18 cellular contexts compared by ENCODE assay signal in the genomic region with DNA sequence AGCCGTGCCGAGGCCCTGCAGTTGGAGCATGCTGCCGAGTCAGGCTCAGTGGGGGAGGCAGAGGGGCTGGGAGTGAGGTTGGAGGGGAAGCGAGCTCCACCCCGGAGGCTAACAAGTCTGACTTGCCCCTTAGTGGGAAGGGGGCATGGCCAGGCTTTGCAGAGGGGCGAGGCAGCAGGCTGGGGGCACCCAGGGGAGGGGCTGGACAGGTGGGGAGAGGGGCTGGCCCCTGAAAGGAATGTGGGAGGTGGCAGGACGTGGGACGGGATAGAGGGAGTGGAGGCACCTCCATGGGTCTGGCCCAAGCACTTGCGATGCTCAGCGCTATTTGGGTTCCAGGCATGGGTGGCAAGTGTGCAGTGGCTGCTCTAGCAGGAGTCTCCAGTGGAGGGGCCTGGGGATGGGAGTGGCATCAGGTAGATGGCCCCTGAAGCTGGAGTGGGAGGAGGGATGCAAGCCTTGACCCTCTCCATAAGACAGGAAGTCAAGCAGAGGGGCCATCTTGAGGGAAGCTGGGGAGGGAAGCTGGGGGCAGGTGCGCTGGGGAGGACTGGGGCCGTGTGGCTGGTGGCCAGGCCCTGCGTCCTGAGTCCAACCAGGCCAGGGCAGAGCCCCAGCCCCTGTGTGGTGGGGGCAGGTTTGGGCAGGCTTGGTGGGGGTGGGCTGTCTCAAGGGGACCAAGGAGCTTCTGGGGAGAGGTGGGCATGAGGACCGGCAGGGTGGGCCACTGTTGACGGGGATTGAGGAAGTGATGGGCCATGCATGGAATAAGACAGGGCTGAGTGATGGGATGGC. TPM values are rescaled to one million over a fixed set of nuclear protein-coding genes. Genes with fewer than 3 reads are reported as not detected.
DNase-seq lines count a peak whose midpoint lies in the region; ATAC-seq and TF ChIP-seq lines count a peak whose summit lies in the region.
"Had no signal": no experiment of that assay in that cellular context is flagged by ENCODE, and none has a peak within 500 bp of the region (broad histone marks: within the 10 kb centered on the region; RNA-seq: fewer than 3 reads in every experiment).

No MANE protein-coding gene starts in this region.

- peaks cover 50% of the 10 kb centered on the region for H3K36me3 Mint-ChIP-seq in activated T-cell treated with anti-CD3 and anti-CD28 coated beads, Interleukin-2, amount 50 U/mL, for 24 hours (ENCODE audit: low read depth)
- peaks cover 0 to 3% of the 10 kb centered on the region in 2 donors for H3K36me3 Mint-ChIP-seq in activated T-cell treated with anti-CD3 and anti-CD28 coated beads, Interleukin-2, amount 50 U/mL, for 72 hours (ENCODE audit: insufficient read depth in 2 of 2)
- H3K36me3 Mint-ChIP-seq in dendritic cell treated with granulocyte-macrophage colony-stimulating factor and Interleukin-4, amounts not matched to agents 40 ng/mL and 50 ng/mL, for 4 days (ENCODE audit: low read depth) = peaks cover 70% of the 10 kb centered on the region
- H3K36me3 Mint-ChIP-seq in glutamatergic neuron (ENCODE audit: unreplicated experiment) = no peaks in the 10 kb centered on the region

- H3K36me3 ChIP-seq in DOHH2 (ENCODE audit: control insufficient read depth, low read length) (peaks cover 30% of the 10 kb centered on the region), sigmoid colon (peaks cover 0 to 15% (median 3%) of the 10 kb centered on the region in 4 donors), tibial nerve (peaks cover 0 to 64% (median 0%) of the 10 kb centered on the region in 3 donors)

- no peaks in the 10 kb centered on the region for H3K27me3 Mint-ChIP-seq in activated T-cell treated with anti-CD3 and anti-CD28 coated beads, Interleukin-2, amount 50 U/mL, for 24 hours
- no peaks in the 10 kb centered on the region for H3K27me3 Mint-ChIP-seq in activated T-cell treated with anti-CD3 and anti-CD28 coated beads, Interleukin-2, amount 50 U/mL, for 72 hours (ENCODE audit: low read depth)
- no peaks in the 10 kb centered on the region for H3K27me3 Mint-ChIP-seq in dendritic cell treated with granulocyte-macrophage colony-stimulating factor and Interleukin-4, amounts not matched to agents 40 ng/mL and 50 ng/mL, for 4 days
- peaks cover 13% of the 10 kb centered on the region for H3K27me3 Mint-ChIP-seq in glutamatergic neuron (ENCODE audit: unreplicated experiment)

- TF ChIP-seq CTCF in DOHH2 (IDR thresholded peaks at IDR 0.05; ENCODE audit: low read depth, low read length, poor library complexity, severe bottlenecking) (no peak), sigmoid colon (IDR thresholded peaks at IDR 0.05) (no peak), tibial nerve (IDR thresholded peaks at IDR 0.05) (no peak), glutamatergic neuron (IDR thresholded peaks at IDR 0.05; ENCODE audit: partially characterized antibody, unreplicated experiment) (no peak)

- H3K4me2 ChIP-seq in DOHH2 (ENCODE audit: low read length) = peak overlapping the region; percentile 92; the same call in 1 of the 2 replicates

- H3K9me3 Mint-ChIP-seq in activated T-cell treated with anti-CD3 and anti-CD28 coated beads, Interleukin-2, amount 50 U/mL, for 24 hours = no peaks in the 10 kb centered on the region
- no peaks in the 10 kb centered on the region for H3K9me3 Mint-ChIP-seq in activated T-cell treated with anti-CD3 and anti-CD28 coated beads, Interleukin-2, amount 50 U/mL, for 72 hours
- H3K9me3 Mint-ChIP-seq in dendritic cell treated with granulocyte-macrophage colony-stimulating factor and Interleukin-4, amounts not matched to agents 40 ng/mL and 50 ng/mL, for 4 days = no peaks in the 10 kb centered on the region
- H3K9me3 Mint-ChIP-seq in glutamatergic neuron (ENCODE audit: unreplicated experiment) = peaks cover 4% of the 10 kb centered on the region
- H3K9me3 Mint-ChIP-seq: CD8-positive, alpha-beta T cell had no signal

- no peaks in the 10 kb centered on the region for H4K20me1 ChIP-seq in DOHH2 (ENCODE audit: control insufficient read depth, insufficient read depth, low read depth, low read length)

- H3K4me3 Mint-ChIP-seq in activated T-cell treated with anti-CD3 and anti-CD28 coated beads, Interleukin-2, amount 50 U/mL, for 24 hours = peak overlapping the region; percentile 39
- H3K4me3 Mint-ChIP-seq in activated T-cell treated with anti-CD3 and anti-CD28 coated beads, Interleukin-2, amount 50 U/mL, for 72 hours = peak overlapping the region in 1 of 2 donors; percentile 20
- H3K4me3 Mint-ChIP-seq in dendritic cell treated with granulocyte-macrophage colony-stimulating factor and Interleukin-4, amounts not matched to agents 40 ng/mL and 50 ng/mL, for 4 days = no peak overlapping the region
- no peak overlapping the region for H3K4me3 Mint-ChIP-seq in glutamatergic neuron (ENCODE audit: unreplicated experiment)

- H3K4me1 ChIP-seq in DOHH2 (ENCODE audit: control insufficient read depth, low read length) (peaks cover 32% of the 10 kb centered on the region), sigmoid colon (peaks cover 0 to 90% (median 87%) of the 10 kb centered on the region in 4 donors), tibial nerve (peaks cover 0 to 76% (median 32%) of the 10 kb centered on the region in 4 donors)

- H3K27ac Mint-ChIP-seq in activated T-cell treated with anti-CD3 and anti-CD28 coated beads, Interleukin-2, amount 50 U/mL, for 24 hours = peak overlapping the region; percentile 76
- no peak overlapping the region for H3K27ac Mint-ChIP-seq in activated T-cell treated with anti-CD3 and anti-CD28 coated beads, Interleukin-2, amount 50 U/mL, for 72 hours
- peak overlapping the region; percentile 53 for H3K27ac Mint-ChIP-seq in dendritic cell treated with granulocyte-macrophage colony-stimulating factor and Interleukin-4, amounts not matched to agents 40 ng/mL and 50 ng/mL, for 4 days
- H3K27ac Mint-ChIP-seq in glutamatergic neuron (ENCODE audit: unreplicated experiment) = no peak overlapping the region

- DNase-seq in activated T-cell treated with anti-CD3 and anti-CD28 coated beads, Interleukin-2, amount 50 U/mL, for 24 hours = no peak
- DNase-seq in activated T-cell treated with anti-CD3 and anti-CD28 coated beads, Interleukin-2, amount 50 U/mL, for 72 hours = no peak
- no peak for DNase-seq in sigmoid colon
- no peak for DNase-seq in tibial nerve (ENCODE audit: low spot score in 2 of 2)
- DNase-seq in glutamatergic neuron = no peak
- DNase-seq: ACHN; activated CD4-positive, alpha-beta T cell treated with anti-CD3 and anti-CD28 coated beads for 48 hours; anterior cingulate cortex; CD8-positive, alpha-beta T cell; effector CD8-positive, alpha-beta T cell; lower lobe of right lung; NCI-H2107; NCI-H524 treated with DMSO at 0.1 percent for 48 hours; OCI-M1 had no signal

- no peaks in the 10 kb centered on the region for H3K27me3 ChIP-seq in DOHH2 (ENCODE audit: control insufficient read depth, low read length)
- no peaks in the 10 kb centered on the region for H3K27me3 ChIP-seq in sigmoid colon
- no peaks in the 10 kb centered on the region for H3K27me3 ChIP-seq in tibial nerve
- H3K27me3 ChIP-seq: SJSA1 had no signal

- intact Hi-C loops in dendritic cell treated with granulocyte-macrophage colony-stimulating factor and Interleukin-4, amounts not matched to agents 40 ng/mL and 50 ng/mL, for 4 days (cut with micrococcal nuclease) = no loop called here
- intact Hi-C loops in sigmoid colon (cut with DNase I) = no loop called here

- no peaks in the 10 kb centered on the region for H3F3A ChIP-seq in DOHH2 (ENCODE audit: control insufficient read depth, insufficient read depth)

- H3K9me3 ChIP-seq in DOHH2 (ENCODE audit: control insufficient read depth, insufficient read depth, low read length) (no peaks in the 10 kb centered on the region), sigmoid colon (no peaks in the 10 kb centered on the region), tibial nerve (no peaks in the 10 kb centered on the region)
- H3K9me3 ChIP-seq: lower lobe of right lung, SJSA1 had no signal

- no peak overlapping the region for H3K27ac ChIP-seq in DOHH2 (ENCODE audit: low read depth, low read length)
- peak overlapping the region; percentile 92 to 98 (median 94) for H3K27ac ChIP-seq in sigmoid colon
- no peak overlapping the region for H3K27ac ChIP-seq in tibial nerve
- H3K27ac ChIP-seq: lower lobe of right lung, SJSA1 had no signal

- no peak for ATAC-seq in activated T-cell treated with anti-CD3 and anti-CD28 coated beads, Interleukin-2, amount 50 U/mL, for 72 hours (replicated peaks in 1 of 2)
- no peak for ATAC-seq in HG02610 (IDR thresholded peaks at IDR 0.05; ENCODE audit: unreplicated experiment)
- ATAC-seq: CD8-positive, alpha-beta T cell; lower lobe of right lung had no signal

- H3K4me3 ChIP-seq in DOHH2 (ENCODE audit: low read length) (no peak overlapping the region), sigmoid colon (no peak overlapping the region), tibial nerve (no peak overlapping the region)
- H3K4me3 ChIP-seq: lower lobe of right lung, SJSA1 had no signal

- no peaks in the 10 kb centered on the region for H3K9me2 ChIP-seq in DOHH2 (replicated peaks; ENCODE audit: control insufficient read depth, low read length)

- TF ChIP-seq POLR2A in sigmoid colon (IDR thresholded peaks at IDR 0.05) (no peak), tibial nerve (IDR thresholded peaks at IDR 0.05) (no peak)

- H3K79me2 ChIP-seq in DOHH2 (ENCODE audit: control insufficient read depth, low read length) = peaks cover 41% of the 10 kb centered on the region

- TF ChIP-seq EP300 in sigmoid colon (IDR thresholded peaks at IDR 0.05) (no peak), tibial nerve (IDR thresholded peaks at IDR 0.05) (no peak)

- WGBS in sigmoid colon, 2 donors = 89 to 93% methylated on average over 15 of the region's 15 CpGs
- WGBS in tibial nerve, 2 donors = 87 to 91% methylated on average over 15 of the region's 15 CpGs

- peaks cover 38% of the 10 kb centered on the region for H3K4me1 Mint-ChIP-seq in activated T-cell treated with anti-CD3 and anti-CD28 coated beads, Interleukin-2, amount 50 U/mL, for 24 hours (ENCODE audit: low read depth)
- peaks cover 37% of the 10 kb centered on the region for H3K4me1 Mint-ChIP-seq in activated T-cell treated with anti-CD3 and anti-CD28 coated beads, Interleukin-2, amount 50 U/mL, for 72 hours (ENCODE audit: low read depth)
- H3K4me1 Mint-ChIP-seq in dendritic cell treated with granulocyte-macrophage colony-stimulating factor and Interleukin-4, amounts not matched to agents 40 ng/mL and 50 ng/mL, for 4 days (ENCODE audit: low read depth) = peaks cover 67% of the 10 kb centered on the region
- peaks cover 12% of the 10 kb centered on the region for H3K4me1 Mint-ChIP-seq in glutamatergic neuron (ENCODE audit: low read depth, unreplicated experiment)

RNA-seq across cellular contexts. Expression of gene TRMT61A, which starts 2.6 kb away (rescaled TPM):
- 1 to 10 TPM; 6.3 to 8.4 TPM for total RNA-seq in activated T-cell treated with anti-CD3 and anti-CD28 coated beads, Interleukin-2, amount 50 U/mL, for 72 hours
- total RNA-seq in sigmoid colon (10 to 100 TPM; 20.2 to 27.2 (median 22.7) TPM), tibial nerve (10 to 100 TPM; 17.9 to 32.4 (median 22.4) TPM), glutamatergic neuron (ENCODE audit: unreplicated experiment) (7.8 TPM)
- 10 to 100 TPM in 1 of 3 donors, 1 to 10 TPM in 2; 4.2 to 18.1 (median 8.4) TPM for polyA plus RNA-seq in sigmoid colon

RNA-seq across cellular contexts. Expression of gene CKB, which starts 9.0 kb away (rescaled TPM):
- 1 to 10 TPM; 7.0 to 9.5 TPM for total RNA-seq in activated T-cell treated with anti-CD3 and anti-CD28 coated beads, Interleukin-2, amount 50 U/mL, for 72 hours
- total RNA-seq in sigmoid colon (1,000 to 10,000 TPM; 1,303 to 1,696 (median 1,494) TPM), tibial nerve (100 to 1,000 TPM in 3 of 4 donors, 10 to 100 TPM in 1; 75.6 to 249 (median 141) TPM), glutamatergic neuron (ENCODE audit: unreplicated experiment) (2,561 TPM)
- polyA plus RNA-seq in sigmoid colon = 1,000 to 10,000 TPM in 2 of 3 donors, 100 to 1,000 TPM in 1; 905 to 2,176 (median 1,086) TPM

RNA-seq across cellular contexts. Expression of gene BAG5, which starts 30.8 kb away (rescaled TPM):
- 10 to 100 TPM; 29.3 TPM for total RNA-seq in activated T-cell treated with anti-CD3 and anti-CD28 coated beads, Interleukin-2, amount 50 U/mL, for 72 hours
- 10 to 100 TPM; 18.6 to 27.1 (median 24.9) TPM for total RNA-seq in sigmoid colon
- 10 to 100 TPM; 13.2 to 15.6 (median 14.6) TPM for polyA plus RNA-seq in sigmoid colon
- total RNA-seq in tibial nerve = 10 to 100 TPM; 26.1 to 36.5 (median 31.7) TPM
- total RNA-seq in glutamatergic neuron (ENCODE audit: unreplicated experiment) = 34.4 TPM

RNA-seq across cellular contexts. Expression of gene COA8, which starts 31.1 kb away (rescaled TPM):
- 10 to 100 TPM; 40.0 to 47.8 TPM for total RNA-seq in activated T-cell treated with anti-CD3 and anti-CD28 coated beads, Interleukin-2, amount 50 U/mL, for 72 hours
- 10 to 100 TPM; 35.7 to 39.0 (median 37.5) TPM for total RNA-seq in sigmoid colon
- 10 to 100 TPM; 33.9 to 67.3 (median 65.7) TPM for polyA plus RNA-seq in sigmoid colon
- total RNA-seq in tibial nerve = 10 to 100 TPM in 3 of 4 donors, 1 to 10 TPM in 1; 7.2 to 31.6 (median 12.3) TPM
- total RNA-seq in glutamatergic neuron (ENCODE audit: unreplicated experiment) = 54.9 TPM

Comparison
In these comparisons a context has a peak if more than half of its experiments do, and no peak if none do; other contexts are left out.
1. H3K27ac Mint-ChIP-seq: peak in activated T-cell treated with anti-CD3 and anti-CD28 coated beads, Interleukin-2, amount 50 U/mL, for 24 hours (single experiment) and dendritic cell treated with granulocyte-macrophage colony-stimulating factor and Interleukin-4, amounts not matched to agents 40 ng/mL and 50 ng/mL, for 4 days (single experiment); none in activated T-cell treated with anti-CD3 and anti-CD28 coated beads, Interleukin-2, amount 50 U/mL, for 72 hours (single experiment) and glutamatergic neuron (single experiment).
2. H3K27ac ChIP-seq: peak in sigmoid colon (4 of 4); none in DOHH2 (single experiment) and tibial nerve (0 of 4).
3. RNA of gene CKB, which starts 9.0 kb away (total RNA-seq): 2,561 TPM in glutamatergic neuron (single experiment), 1,303 to 1,696 TPM in sigmoid colon and 75.6 to 249 TPM in tibial nerve; 7.0 to 9.5 TPM in activated T-cell treated with anti-CD3 and anti-CD28 coated beads, Interleukin-2, amount 50 U/mL, for 72 hours; every median in the first group is over 4 times any median in the second.